In genomic region chr18:36610258-36610657, GRCh38 we compare ENCODE assay signal across 16 cellular contexts.
DNase-seq lines count a peak whose midpoint lies in the region; ATAC-seq and TF ChIP-seq lines count a peak whose summit lies in the region.
"Had no signal": no experiment of that assay in that cellular context is flagged by ENCODE, and none has a peak within 500 bp of the region (broad histone marks: within the 10 kb centered on the region; RNA-seq: fewer than 3 reads in every experiment).

No MANE protein-coding gene starts in this region.

- peaks cover 2% of the 10 kb centered on the region for H3K9me3 ChIP-seq in WERI-Rb-1 (ENCODE audit: severe bottlenecking)
- no peaks in the 10 kb centered on the region for H3K9me3 ChIP-seq in smooth muscle cell (replicated peaks; ENCODE audit: low read depth)
- no peaks in the 10 kb centered on the region for H3K9me3 ChIP-seq in ovary
- H3K9me3 ChIP-seq: BE2C, HAP-1 had no signal

- no peak overlapping the region for H2AFZ ChIP-seq in smooth muscle cell (ENCODE audit: low read depth)

- ATAC-seq in GM18867 (IDR thresholded peaks at IDR 0.05; ENCODE audit: unreplicated experiment): peak; percentile 90
- no peak for ATAC-seq in stimulated activated naive CD8-positive, alpha-beta T cell treated with anti-CD3 and anti-CD28 coated beads, Interleukin-15, Interleukin-2, amounts not matched to agents 100 U/mL and 50 U/mL, for 24 hours
- ATAC-seq: CD8-positive, alpha-beta T cell had no signal

- no peaks in the 10 kb centered on the region for H4K20me1 ChIP-seq in smooth muscle cell (ENCODE audit: low read depth)

- WGBS in smooth muscle cell (ENCODE audit: low lambda C conversion rate): 64% methylated on average over 8 of the region's 8 CpGs
- 89 to 93% (median 92%) methylated on average over 8 of the region's 8 CpGs for WGBS in ovary, 3 donors

- H3K27ac ChIP-seq in WERI-Rb-1: peak overlapping the region; percentile 61
- H3K27ac ChIP-seq in smooth muscle cell (ENCODE audit: low read depth): peak overlapping the region; percentile 49
- H3K27ac ChIP-seq in ovary: no peak overlapping the region
- H3K27ac ChIP-seq: SK-N-MC had no signal

- H3K9ac ChIP-seq in smooth muscle cell (ENCODE audit: low read depth): no peak overlapping the region

- H3K4me3 ChIP-seq in GM12865 (ENCODE audit: low read depth, low read length) (no peak overlapping the region), WERI-Rb-1 (ENCODE audit: low read depth, low read length) (no peak overlapping the region), smooth muscle cell (no peak overlapping the region), ovary (no peak overlapping the region)
- H3K4me3 ChIP-seq: HAP-1, SK-N-MC had no signal

- H3K4me1 ChIP-seq in smooth muscle cell (ENCODE audit: low read depth) (peaks cover 13% of the 10 kb centered on the region), ovary (ENCODE audit: insufficient read depth) (no peaks in the 10 kb centered on the region)
- H3K4me1 ChIP-seq: BE2C had no signal

- no peaks in the 10 kb centered on the region for H3K79me2 ChIP-seq in smooth muscle cell (ENCODE audit: low read depth)

- peak; percentile 17 for DNase-seq in GM12865 (ENCODE audit: low read depth)
- no peak for DNase-seq in WERI-Rb-1
- DNase-seq in smooth muscle cell (lab: John Stamatoyannopoulos, UW; ENCODE audit: unreplicated experiment): no peak
- no peak for DNase-seq in stimulated activated naive CD8-positive, alpha-beta T cell treated with anti-CD3 and anti-CD28 coated beads, Interleukin-15, Interleukin-2, amounts not matched to agents 100 U/mL and 50 U/mL, for 24 hours
- DNase-seq in NCI-H748 treated with DMSO at 0.1 percent for 48 hours (lab: John Stamatoyannopoulos, UW): no peak
- no peak for DNase-seq in ovary
- DNase-seq: BE2C; CD8-positive, alpha-beta T cell; DMS79; Kasumi-1; NCI-H1417 treated with DMSO at 0.1 percent for 48 hours; NCI-H2081; NCI-H524 had no signal

- intact Hi-C loops in ovary (cut with DNase I): no loop called here

- no peak for TF ChIP-seq EP300 in ovary (IDR thresholded peaks at IDR 0.05)

- TF ChIP-seq CTCF in GM12865 (IDR thresholded peaks at IDR 0.05; ENCODE audit: insufficient read depth, low read depth, low read length, missing control alignments) (no peak), WERI-Rb-1 (IDR thresholded peaks at IDR 0.05; ENCODE audit: low read depth, low read length) (no peak), smooth muscle cell (IDR thresholded peaks at IDR 0.05; ENCODE audit: borderline replicate concordance, insufficient read depth, poor library complexity, severe bottlenecking) (no peak), ovary (IDR thresholded peaks at IDR 0.05) (no peak)

- H3K27me3 ChIP-seq in WERI-Rb-1 (ENCODE audit: insufficient read depth, low read depth, severe bottlenecking): no peaks in the 10 kb centered on the region
- no peaks in the 10 kb centered on the region for H3K27me3 ChIP-seq in smooth muscle cell (ENCODE audit: low read depth)
- no peaks in the 10 kb centered on the region for H3K27me3 ChIP-seq in ovary
- H3K27me3 ChIP-seq: BE2C had no signal

- no peaks in the 10 kb centered on the region for H3F3A ChIP-seq in smooth muscle cell (ENCODE audit: low read depth)

- H3K36me3 ChIP-seq in WERI-Rb-1 (peaks cover 2% of the 10 kb centered on the region; the same call in 1 of the 2 replicates), smooth muscle cell (ENCODE audit: low read depth) (no peaks in the 10 kb centered on the region), ovary (no peaks in the 10 kb centered on the region)
- H3K36me3 ChIP-seq: BE2C, HAP-1 had no signal

- no peak for TF ChIP-seq POLR2A in ovary (IDR thresholded peaks at IDR 0.05)

- peak overlapping the region; percentile 43 for H3K4me2 ChIP-seq in smooth muscle cell

Comparison
In these comparisons a context has a peak if more than half of its experiments do, and no peak if none do; other contexts are left out.
1. H3K27ac ChIP-seq: peak in WERI-Rb-1 (single experiment) and smooth muscle cell (single experiment); none in ovary (0 of 2).